Comparison of ENCODE assay signal across 15 cellular contexts in genomic region chr3:75985432-75985831, GRCh38.
"Had no signal": no experiment of that assay in that cellular context is flagged by ENCODE, and none has a peak within 500 bp of the region (broad histone marks: within the 10 kb centered on the region; RNA-seq: fewer than 3 reads in every experiment).

No MANE protein-coding gene starts in this region.

- H2AFZ ChIP-seq: hepatocyte had no signal

- H3K27me3 ChIP-seq: dorsolateral prefrontal cortex, hepatocyte, neutrophil, right atrium auricular region had no signal

- H3K27ac ChIP-seq: dorsolateral prefrontal cortex, hepatocyte, neutrophil, right atrium auricular region had no signal

- H3K4me2 ChIP-seq: hepatocyte, smooth muscle cell had no signal

- H3K36me3 ChIP-seq: neutrophil, right atrium auricular region had no signal

- H3K27ac Mint-ChIP-seq: naive thymus-derived CD8-positive, alpha-beta T cell had no signal

- DNase-seq: cortex of kidney; dorsolateral prefrontal cortex; effector CD8-positive, alpha-beta T cell; foreskin melanocyte; head of caudate nucleus; kidney glomerular epithelial cell; naive thymus-derived CD8-positive, alpha-beta T cell; posterior cingulate gyrus; stimulated activated CD4-positive, alpha-beta T cell treated with anti-CD3 and anti-CD28 coated beads, Interleukin-2, amount 100 ng/mL, for 48 hours; stimulated activated naive CD4-positive, alpha-beta T cell treated with Interleukin-2 at 50 U/mL for 16 hours; trophoblast cell had no signal

- H3K9me3 ChIP-seq: neutrophil, right atrium auricular region had no signal

- H3K4me3 ChIP-seq: dorsolateral prefrontal cortex, hepatocyte, right atrium auricular region, smooth muscle cell had no signal

- ATAC-seq: naive thymus-derived CD8-positive, alpha-beta T cell had no signal

- H3K4me1 ChIP-seq: right atrium auricular region had no signal
